30 cellular contexts compared by ENCODE assay signal in the genomic region with DNA sequence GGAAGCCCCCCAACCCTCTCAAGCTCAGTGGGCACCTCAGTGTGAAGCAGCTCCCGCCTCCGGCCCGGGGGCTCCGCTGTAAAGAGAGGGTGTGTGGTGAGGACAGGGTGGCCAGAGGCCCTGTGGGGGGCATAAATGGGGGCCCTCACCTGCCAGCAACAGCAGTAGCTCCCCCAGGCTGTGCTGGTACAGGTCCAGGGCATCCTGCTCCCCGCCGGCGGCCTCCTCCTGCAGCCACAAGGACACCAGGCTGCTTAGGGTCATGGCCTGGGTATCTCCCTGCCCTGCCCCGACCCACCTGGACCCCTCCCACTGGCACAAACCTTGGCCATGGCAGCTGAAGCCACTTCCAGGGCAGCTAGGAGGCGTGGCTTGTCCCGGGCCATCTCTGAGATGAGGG. TPM values are rescaled to one million over a fixed set of nuclear protein-coding genes. Genes with fewer than 3 reads are reported as not detected.
"Had no signal": no experiment of that assay in that cellular context is flagged by ENCODE, and none has a peak within 500 bp of the region (broad histone marks: within the 10 kb centered on the region; RNA-seq: fewer than 3 reads in every experiment).

No MANE protein-coding gene starts in this region.

- H3K27me3 ChIP-seq: esophagus squamous epithelium, heart right ventricle, right atrium auricular region, sigmoid colon, stomach, thyroid gland had no signal

- H3K9me3 ChIP-seq: esophagus squamous epithelium, heart right ventricle, lower lobe of right lung, prostate gland, right atrium auricular region, sigmoid colon, stomach, thyroid gland had no signal

- FAIRE-seq: endometrium had no signal

- H3K36me3 ChIP-seq: prostate gland had no signal

- H3K27ac ChIP-seq: esophagus squamous epithelium, heart right ventricle, lower lobe of right lung, prostate gland, right atrium auricular region, sigmoid colon, stomach, thyroid gland had no signal

- H3K4me3 ChIP-seq: esophagus squamous epithelium, heart right ventricle, lower lobe of right lung, prostate gland, right atrium auricular region, sigmoid colon, stomach, thyroid gland had no signal

- DNase-seq: cortex of kidney; effector memory CD8-positive, alpha-beta T cell; esophagus squamous epithelium; foreskin melanocyte; glutamatergic neuron; heart right ventricle; hippocampal formation; immature natural killer cell; kidney glomerular epithelial cell; left ventricle myocardium superior; lower lobe of right lung; naive B cell; sigmoid colon; stimulated activated CD4-positive, alpha-beta T cell treated with anti-CD3 and anti-CD28 coated beads, Interleukin-2, amount 100 ng/mL, for 24 hours; stimulated activated CD4-positive, alpha-beta T cell treated with anti-CD3 and anti-CD28 coated beads, Interleukin-4, amount 100 ng/mL, for 24 hours; stimulated activated naive CD4-positive, alpha-beta T cell treated with Interleukin-2 at 50 U/mL for 16 hours; stomach; thyroid gland; trophoblast cell had no signal

RNA-seq across cellular contexts. Expression of a gene that starts 11.7 kb away (rescaled TPM):
- total RNA-seq: dermis microvascular lymphatic vessel endothelial cell, lower lobe of right lung, mononuclear cell, neural crest cell, osteocyte, skeletal muscle tissue, subcutaneous adipose tissue, thyroid gland, ureter had no signal
- polyA plus RNA-seq: immature natural killer cell had no signal

RNA-seq across cellular contexts. Expression of a gene that starts 25.5 kb away (rescaled TPM):
- total RNA-seq: dermis microvascular lymphatic vessel endothelial cell, lower lobe of right lung, neural crest cell, osteocyte, skeletal muscle tissue, subcutaneous adipose tissue, temporal lobe, ureter had no signal
- polyA plus RNA-seq: immature natural killer cell, stomach had no signal
